Comparison of ENCODE assay signal across 9 cellular contexts in genomic region chr12:67452119-67452805, GRCh38.
DNase-seq lines count a peak whose midpoint lies in the region; ATAC-seq lines count a peak whose summit lies in the region.
"Had no signal": no experiment of that assay in that cellular context is flagged by ENCODE, and none has a peak within 500 bp of the region (broad histone marks: within the 10 kb centered on the region; RNA-seq: fewer than 3 reads in every experiment).

No MANE protein-coding gene starts in this region.

- peak overlapping the region; percentile 68 for H3K27ac Mint-ChIP-seq in central memory CD8-positive, alpha-beta T cell (ENCODE audit: low read depth)

- no peaks in the 10 kb centered on the region for H3K9me3 Mint-ChIP-seq in central memory CD8-positive, alpha-beta T cell

- peaks cover 44% of the 10 kb centered on the region for H3K4me1 Mint-ChIP-seq in central memory CD8-positive, alpha-beta T cell

- no peak for DNase-seq in central memory CD8-positive, alpha-beta T cell (ENCODE audit: low spot score in 2 of 2)
- DNase-seq in iPS-NIHi11 (ENCODE audit: low spot score), result no peak
- no peak for DNase-seq in GDM1 (lab: John Stamatoyannopoulos, UW)
- no peak for DNase-seq in NCI-H1930 (lab: John Stamatoyannopoulos, UW)
- no peak for DNase-seq in NCI-H146 (lab: John Stamatoyannopoulos, UW)
- DNase-seq: NCI-H774 had no signal

- H3K27me3 Mint-ChIP-seq in central memory CD8-positive, alpha-beta T cell, result peaks cover 3% of the 10 kb centered on the region

- ATAC-seq in GM18861 (IDR thresholded peaks at IDR 0.05; ENCODE audit: unreplicated experiment) (peak; percentile 62), GM21447 (IDR thresholded peaks at IDR 0.05; ENCODE audit: unreplicated experiment) (peak; percentile 63), HG03457 (IDR thresholded peaks at IDR 0.05; ENCODE audit: unreplicated experiment) (peak; percentile 61)
- ATAC-seq in central memory CD8-positive, alpha-beta T cell (replicated peaks; ENCODE audit: extremely low read depth, poor library complexity, severe bottlenecking), result peak; percentile 42

- H3K36me3 Mint-ChIP-seq in central memory CD8-positive, alpha-beta T cell (ENCODE audit: insufficient read depth), result peaks cover 9% of the 10 kb centered on the region

- no peak overlapping the region for H3K4me3 Mint-ChIP-seq in central memory CD8-positive, alpha-beta T cell
